8 cellular contexts compared by ENCODE assay signal in genomic region chr22:50252081-50253045, GRCh38. TPM values are rescaled to one million over a fixed set of nuclear protein-coding genes. Genes with fewer than 3 reads are reported as not detected.
DNase-seq lines count a peak whose midpoint lies in the region; ATAC-seq, FAIRE-seq and TF ChIP-seq lines count a peak whose summit lies in the region.

No MANE protein-coding gene starts in this region.

- TF ChIP-seq CTCF in foreskin fibroblast (IDR thresholded peaks at IDR 0.05; ENCODE audit: low read depth, low read length) (peak; percentile 68), pancreas (IDR thresholded peaks at IDR 0.05) (peak; percentile 39 to 48 (median 43))

- in situ Hi-C loops in ACHN (cut with HindIII; ENCODE audit: low pct_ligation_motif_present, low pct_unique_long_range_greater_than_20kb, low sequenced_read_pairs): no loop called here

- DNase-seq in ACHN (peak; percentile 65), GM18507 (ENCODE audit: extremely low spot score, insufficient read length, low read depth) (no peak), RCC 7860 (ENCODE audit: low spot score) (peak; percentile 37), foreskin fibroblast (peak in 1 of 2 donors; percentile 88), pancreas (peak; percentile 66 to 91 (median 80)), aorta (peak; percentile 83 to 92)
- DNase-seq in activated T-helper 9 cell treated with anti-CD3 and anti-CD28 coated beads, Interleukin-2, amount 50 U/mL, for 16 hours (ENCODE audit: low read depth): peak; percentile 60

- peaks cover 7 to 13% (median 11%) of the 10 kb centered on the region in 3 donors for H3K4me1 ChIP-seq in pancreas
- H3K4me1 ChIP-seq in aorta (ENCODE audit: control insufficient read depth in 1 of 2, insufficient read depth in 2 of 2, low read length in 2 of 2): no peaks in the 10 kb centered on the region

- H3K36me3 ChIP-seq in pancreas (no peaks in the 10 kb centered on the region), aorta (ENCODE audit: control insufficient read depth in 1 of 2, insufficient read depth in 2 of 2, low read length in 1 of 2) (no peaks in the 10 kb centered on the region)

- no peaks in the 10 kb centered on the region for H3K9me3 ChIP-seq in pancreas
- H3K9me3 ChIP-seq in aorta (ENCODE audit: control insufficient read depth, low read length): no peaks in the 10 kb centered on the region

- 45 to 50% methylated on average over 26 of the region's 26 CpGs for WGBS in pancreas, 2 donors
- WGBS in aorta, 2 donors: 46% methylated on average over 26 of the region's 26 CpGs

- FAIRE-seq in GM18507 (lab: Jason Lieb, UNC) (peak; percentile 80), RCC 7860 (lab: Jason Lieb, UNC) (no peak), pancreas (lab: Jason Lieb, UNC) (no peak)

- H3K27ac ChIP-seq in pancreas (peak overlapping the region in 2 of 4 donors; percentile 8 to 42), aorta (ENCODE audit: low read depth in 1 of 2, low read length in 2 of 2) (no peak overlapping the region)

- H3K27me3 ChIP-seq in pancreas (no peaks in the 10 kb centered on the region), aorta (ENCODE audit: control insufficient read depth in 1 of 2, insufficient read depth in 2 of 2, low read length in 1 of 2) (no peaks in the 10 kb centered on the region)

- ATAC-seq in pancreas (peak; percentile 74 to 83 (median 78)), aorta (ENCODE audit: low FRiP score) (peak; percentile 77), HG02981 (IDR thresholded peaks at IDR 0.05; ENCODE audit: unreplicated experiment) (no peak)

- intact Hi-C loops in pancreas (cut with DNase I): loop anchor here in 1 of 3 donors (5.0 kb wide), 1 partner anchor 90 kb away; the partner anchor contains the start of gene PPP6R2
- intact Hi-C loops in aorta (cut with DNase I): loop anchor here (2.0 to 5.0 kb wide), 3 partner anchors 75 to 90 kb away; partner anchors contain the start of genes PPP6R2 (in 2 of the 2) and DENND6B (in 1 of the 2)

- H3K4me3 ChIP-seq in foreskin fibroblast (ENCODE audit: low read depth in 1 of 2, low read length in 2 of 2) (no peak overlapping the region), pancreas (peak overlapping the region in 2 of 4 donors; percentile 49 to 77), aorta (ENCODE audit: low read length in 2 of 2) (no peak overlapping the region)

RNA-seq across cellular contexts. Expression of gene HDAC10, which starts 1.3 kb away (rescaled TPM):
- total RNA-seq in pancreas (10 to 100 TPM; 17.0 to 40.7 (median 19.1) TPM), aorta (10 to 100 TPM; 19.8 to 47.8 TPM)
- polyA plus RNA-seq in pancreas (10 to 100 TPM; 67.7 to 78.3 TPM), aorta (10 to 100 TPM in 1 of 2 donors, 1 to 10 TPM in 1; 5.5 to 57.3 TPM)

RNA-seq across cellular contexts. Expression of gene TUBGCP6, which starts 7.5 kb away (rescaled TPM):
- total RNA-seq in pancreas (10 to 100 TPM; 19.2 to 36.7 (median 26.8) TPM), aorta (10 to 100 TPM; 29.0 to 49.5 TPM)
- polyA plus RNA-seq in pancreas (100 to 1,000 TPM; 109 to 139 TPM), aorta (100 to 1,000 TPM in 1 of 2 donors, 1 to 10 TPM in 1; 7.0 to 134 TPM)

RNA-seq across cellular contexts. Expression of gene MAPK12, which starts 9.1 kb away (rescaled TPM):
- 1 to 10 TPM in 5 of 6 donors, under 1 TPM in 1; 0.88 to 3.8 (median 1.6) TPM for total RNA-seq in pancreas
- polyA plus RNA-seq in pancreas: 10 to 100 TPM in 1 of 2 donors, 1 to 10 TPM in 1; 6.9 to 19.2 TPM
- total RNA-seq in aorta: 10 to 100 TPM in 1 of 2 donors, 1 to 10 TPM in 1; 9.2 to 22.9 TPM
- polyA plus RNA-seq in aorta: 10 to 100 TPM in 1 of 2 donors, 1 to 10 TPM in 1; 1.6 to 19.0 TPM

RNA-seq across cellular contexts. Expression of gene MAPK11, which starts 17.8 kb away (rescaled TPM):
- 1 to 10 TPM; 1.3 to 3.7 (median 2.3) TPM for total RNA-seq in pancreas
- polyA plus RNA-seq in pancreas: 10 to 100 TPM; 13.2 to 22.2 TPM
- total RNA-seq in aorta: 10 to 100 TPM; 10.7 to 23.2 TPM
- 10 to 100 TPM in 1 of 2 donors, under 1 TPM in 1; 0.13 to 14.9 TPM for polyA plus RNA-seq in aorta

RNA-seq across cellular contexts. Expression of gene SELENOO, which starts 51.6 kb away (rescaled TPM):
- 10 to 100 TPM; 11.6 to 17.8 (median 13.0) TPM for total RNA-seq in pancreas
- polyA plus RNA-seq in pancreas: 10 to 100 TPM; 78.2 to 79.8 TPM
- 10 to 100 TPM; 14.2 to 21.6 TPM for total RNA-seq in aorta
- 100 to 1,000 TPM in 1 of 2 donors, 10 to 100 TPM in 1; 11.6 to 105 TPM for polyA plus RNA-seq in aorta
